ENCODE assay signal across 8 cellular contexts in genomic region chr19:11481777-11482383, GRCh38. TPM values are rescaled to one million over a fixed set of nuclear protein-coding genes. Genes with fewer than 3 reads are reported as not detected.
DNase-seq lines count a peak whose midpoint lies in the region; ATAC-seq, FAIRE-seq and TF ChIP-seq lines count a peak whose summit lies in the region.

No MANE protein-coding gene starts in this region.

- TF ChIP-seq POLR2A in GM12891 (IDR thresholded peaks at IDR 0.05; ENCODE audit: low read depth, low read length) (no peak), breast epithelium (IDR thresholded peaks at IDR 0.05) (no peak)

- no peak for TF ChIP-seq CTCF in breast epithelium (IDR thresholded peaks at IDR 0.05)

- H3K27ac ChIP-seq in breast epithelium = no peak overlapping the region

- peaks cover 16 to 21% (median 19%) of the 10 kb centered on the region in 3 donors for H3K27me3 Mint-ChIP-seq in immature natural killer cell (ENCODE audit: low read depth in 3 of 3)

- peaks cover 6 to 13% of the 10 kb centered on the region in 2 donors for H3K4me1 ChIP-seq in breast epithelium

- H3K4me3 ChIP-seq in breast epithelium = peak overlapping the region; percentile 21 to 60 (median 42)

- peaks cover 21% of the 10 kb centered on the region in 2 donors for H3K4me1 Mint-ChIP-seq in immature natural killer cell

- peaks cover 22 to 53% of the 10 kb centered on the region in 2 donors for H3K27me3 ChIP-seq in breast epithelium

- FAIRE-seq in GM12891 (lab: Jason Lieb, UNC) = no peak
- FAIRE-seq in TTC549 (lab: Jason Lieb, UNC) = peak; percentile 68

- H3K36me3 ChIP-seq in breast epithelium = no peaks in the 10 kb centered on the region

- H3K4me3 Mint-ChIP-seq in immature natural killer cell = peak overlapping the region; percentile 47 to 79 (median 70)

- no peaks in the 10 kb centered on the region for H3K9me3 Mint-ChIP-seq in immature natural killer cell

- ATAC-seq in HG02885 (IDR thresholded peaks at IDR 0.05; ENCODE audit: poor library complexity, unreplicated experiment) = peak; percentile 63

- intact Hi-C loops in breast epithelium (cut with DNase I; ENCODE audit: low total_unique reads) = loop anchor here (10.0 kb wide), 1 partner anchor 187 kb away; the partner anchor contains the start of gene TSPAN16

- no peaks in the 10 kb centered on the region for H3K9me3 ChIP-seq in breast epithelium

- DNase-seq in GM12891 (ENCODE audit: insufficient read length, low spot score) = peak; percentile 77
- DNase-seq in NCI-H2081 treated with DMSO at 0.1 percent for 48 hours (lab: John Stamatoyannopoulos, UW) = peak; percentile 69
- peak in 1 of 2 donors; percentile 54 for DNase-seq in breast epithelium (ENCODE audit: low spot score in 2 of 2)
- peak in 2 of 3 donors; percentile 46 to 50 for DNase-seq in immature natural killer cell
- DNase-seq in stimulated activated CD4-positive, alpha-beta T cell treated with anti-CD3 and anti-CD28 coated beads, Interleukin-12 subunit alpha, Interleukin-12 subunit beta, amount 100 ng/mL, for 48 hours (ENCODE audit: low read depth in 2 of 3, low spot score in 1 of 3) = peak; percentile 69 to 82 (median 75)
- DNase-seq in amniotic stem cell (lab: John Stamatoyannopoulos, UW) = no peak

- H3K27ac Mint-ChIP-seq in immature natural killer cell = peak overlapping the region in 1 of 6 donors; percentile 55

- H3K36me3 Mint-ChIP-seq in immature natural killer cell = peaks cover 0 to 7% (median 0%) of the 10 kb centered on the region in 3 donors

TF ChIP-seq in GM12891, 5 proteins besides CTCF, POLR2A, EP300 and RAD21:
- no peak for TF ChIP-seq TAF1 (IDR thresholded peaks at IDR 0.05; ENCODE audit: low read depth, low read length)
- TF ChIP-seq PAX5 (IDR thresholded peaks at IDR 0.05; ENCODE audit: insufficient read depth, low read length, severe bottlenecking) = no peak
- no peak for TF ChIP-seq POLR2AphosphoS5 (IDR thresholded peaks at IDR 0.05; ENCODE audit: low read depth, low read length)
- no peak for TF ChIP-seq SPI1 (IDR thresholded peaks at IDR 0.05; ENCODE audit: low read depth, low read length)
- no peak for TF ChIP-seq POU2F2 (IDR thresholded peaks at IDR 0.05; ENCODE audit: low read depth, low read length)

RNA-seq across cellular contexts. Expression of gene ELAVL3, which starts 1.0 kb away (rescaled TPM):
- polyA plus RNA-seq in GM12891 (2012; ENCODE audit: low read depth, missing spikeins) = 0.26 TPM
- not detected for total RNA-seq in breast epithelium
- polyA plus RNA-seq in immature natural killer cell = not detected

RNA-seq across cellular contexts. Expression of gene ZNF653, which starts 23.8 kb away (rescaled TPM):
- 6.6 TPM for polyA plus RNA-seq in GM12891 (2012; ENCODE audit: low read depth, missing spikeins)
- total RNA-seq in breast epithelium = 10 to 100 TPM in 2 of 3 donors, 1 to 10 TPM in 1; 3.4 to 14.0 (median 10.8) TPM
- 1 to 10 TPM in 2 of 3 donors, under 1 TPM in 1; 0.78 to 3.3 (median 1.1) TPM for polyA plus RNA-seq in immature natural killer cell

RNA-seq across cellular contexts. Expression of gene PRKCSH, which starts 46.4 kb away (rescaled TPM):
- 168 TPM for polyA plus RNA-seq in GM12891 (2012; ENCODE audit: low read depth, missing spikeins)
- 10 to 100 TPM; 69.5 to 95.9 (median 92.1) TPM for total RNA-seq in breast epithelium
- polyA plus RNA-seq in immature natural killer cell = 10 to 100 TPM; 13.7 to 75.6 (median 28.4) TPM

RNA-seq across cellular contexts. Expression of gene ODAD3, which starts 47.0 kb away (rescaled TPM):
- 0.23 TPM for polyA plus RNA-seq in GM12891 (2012; ENCODE audit: low read depth, missing spikeins)
- under 1 TPM in 2 of 3 donors, not detected in 1; 0.33 to 0.59 TPM for total RNA-seq in breast epithelium
- polyA plus RNA-seq in immature natural killer cell = not detected

RNA-seq across cellular contexts. Expression of gene ECSIT, which starts 47.1 kb away (rescaled TPM):
- 27.1 TPM for polyA plus RNA-seq in GM12891 (2012; ENCODE audit: low read depth, missing spikeins)
- total RNA-seq in breast epithelium = 10 to 100 TPM; 37.0 to 56.0 (median 53.6) TPM
- 10 to 100 TPM; 25.6 to 29.4 (median 26.2) TPM for polyA plus RNA-seq in immature natural killer cell
